ENCODE assay signal across 1 cellular context in the genomic region with DNA sequence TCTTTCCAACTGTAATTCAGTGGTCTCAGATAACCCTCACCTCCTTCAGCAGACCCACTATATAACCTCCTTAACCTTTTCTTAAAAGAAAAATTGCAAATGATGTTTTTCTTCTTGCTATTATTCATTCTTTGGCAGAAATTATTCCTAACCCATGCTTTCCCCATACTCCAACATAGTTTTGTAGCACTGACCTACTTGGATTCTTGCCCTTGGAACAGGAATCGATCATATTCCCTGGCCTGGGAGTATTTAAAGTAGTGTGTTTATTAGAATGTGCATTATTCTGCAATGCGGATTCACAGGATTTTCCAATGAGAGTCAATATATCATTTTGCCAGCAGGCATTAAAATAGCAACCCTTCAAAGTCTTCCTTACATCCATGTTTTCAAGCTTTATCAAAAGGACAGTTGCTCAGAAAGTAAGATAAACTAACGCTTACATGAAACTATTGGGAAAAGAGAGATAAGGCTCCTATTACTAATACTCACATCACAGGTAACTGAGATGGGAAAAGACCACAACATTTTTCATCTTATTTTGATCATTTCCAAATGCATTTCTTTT.
TF ChIP-seq lines count a peak whose summit lies in the region.

No MANE protein-coding gene starts in this region.

TF ChIP-seq in IMR-90, 13 proteins besides CTCF, POLR2A, EP300 and RAD21:
- no peak for TF ChIP-seq FOS (IDR thresholded peaks at IDR 0.05; ENCODE audit: low read depth, low read length)
- no peak for TF ChIP-seq NFE2L2 (IDR thresholded peaks at IDR 0.05; ENCODE audit: low read depth, low read length)
- no peak for TF ChIP-seq MAZ (IDR thresholded peaks at IDR 0.05; ENCODE audit: borderline replicate concordance, low read depth, low read length)
- TF ChIP-seq, protein P1, sequence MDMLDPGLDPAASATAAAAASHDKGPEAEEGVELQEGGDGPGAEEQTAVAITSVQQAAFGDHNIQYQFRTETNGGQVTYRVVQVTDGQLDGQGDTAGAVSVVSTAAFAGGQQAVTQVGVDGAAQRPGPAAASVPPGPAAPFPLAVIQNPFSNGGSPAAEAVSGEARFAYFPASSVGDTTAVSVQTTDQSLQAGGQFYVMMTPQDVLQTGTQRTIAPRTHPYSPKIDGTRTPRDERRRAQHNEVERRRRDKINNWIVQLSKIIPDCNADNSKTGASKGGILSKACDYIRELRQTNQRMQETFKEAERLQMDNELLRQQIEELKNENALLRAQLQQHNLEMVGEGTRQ (IDR thresholded peaks at IDR 0.05; ENCODE audit: low read depth, low read length), result no peak
- TF ChIP-seq SMC3 (IDR thresholded peaks at IDR 0.05; ENCODE audit: low read depth, low read length), result no peak
- no peak for TF ChIP-seq RFX5 (IDR thresholded peaks at IDR 0.05; ENCODE audit: low read depth, low read length)
- TF ChIP-seq BHLHE40 (IDR thresholded peaks at IDR 0.05; ENCODE audit: low read depth, low read length), result no peak
- no peak for TF ChIP-seq MXI1 (IDR thresholded peaks at IDR 0.05; ENCODE audit: borderline replicate concordance, low read depth, low read length)
- no peak for TF ChIP-seq MAFK (IDR thresholded peaks at IDR 0.05; ENCODE audit: low read depth, low read length)
- TF ChIP-seq, protein P2, sequence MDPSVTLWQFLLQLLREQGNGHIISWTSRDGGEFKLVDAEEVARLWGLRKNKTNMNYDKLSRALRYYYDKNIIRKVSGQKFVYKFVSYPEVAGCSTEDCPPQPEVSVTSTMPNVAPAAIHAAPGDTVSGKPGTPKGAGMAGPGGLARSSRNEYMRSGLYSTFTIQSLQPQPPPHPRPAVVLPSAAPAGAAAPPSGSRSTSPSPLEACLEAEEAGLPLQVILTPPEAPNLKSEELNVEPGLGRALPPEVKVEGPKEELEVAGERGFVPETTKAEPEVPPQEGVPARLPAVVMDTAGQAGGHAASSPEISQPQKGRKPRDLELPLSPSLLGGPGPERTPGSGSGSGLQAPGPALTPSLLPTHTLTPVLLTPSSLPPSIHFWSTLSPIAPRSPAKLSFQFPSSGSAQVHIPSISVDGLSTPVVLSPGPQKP (IDR thresholded peaks at IDR 0.05; ENCODE audit: borderline replicate concordance, low read depth, low read length), result no peak
- TF ChIP-seq RCOR1 (IDR thresholded peaks at IDR 0.05; ENCODE audit: insufficient replicate concordance, low read length), result no peak
